In the genomic region with DNA sequence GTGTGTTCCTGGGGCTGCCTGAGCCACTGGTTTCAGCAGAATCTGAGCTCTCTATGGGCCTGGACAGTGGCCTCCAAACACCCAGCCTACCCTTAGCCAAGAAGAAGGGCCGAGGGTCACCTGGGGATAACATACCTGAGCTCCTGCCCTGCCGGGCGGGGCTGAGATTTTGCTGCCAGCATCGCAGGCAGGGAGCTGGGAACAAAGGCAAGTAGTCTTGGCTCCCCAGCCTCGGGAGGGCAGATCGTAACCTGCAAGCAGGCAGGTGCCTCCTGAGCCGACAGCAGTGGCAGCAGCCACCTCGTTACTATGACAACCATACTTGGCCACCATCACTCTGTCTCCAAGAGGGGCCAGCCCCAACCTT, we compare ENCODE assay signal across 7 cellular contexts. TPM values are rescaled to one million over a fixed set of nuclear protein-coding genes. Genes with fewer than 3 reads are reported as not detected.
DNase-seq lines count a peak whose midpoint lies in the region.

No MANE protein-coding gene starts in this region.

- peak overlapping the region; percentile 92 for H3K9ac ChIP-seq in GM23248

- H3K27me3 ChIP-seq in GM23248 (replicated peaks; ENCODE audit: insufficient read depth) = no peaks in the 10 kb centered on the region

- 81 to 84% methylated on average over 5 to 8 of the region's 8 CpGs for WGBS in GM23248 (ENCODE audit: low coverage in 1 of 2, low lambda C conversion rate in 2 of 2, missing lambda C conversion rate in 2 of 2), 2 experiments

- H3K27ac ChIP-seq in GM23248 (peak overlapping the region; percentile 99), epithelial cell of prostate (peak overlapping the region; percentile 89), skin epidermis (peak overlapping the region in 20 of 21 experiments; percentile 78 to 98 (median 93))

- H3K4me3 ChIP-seq in GM23248 (no peak overlapping the region), skin epidermis (no peak overlapping the region)

- peaks cover 49% of the 10 kb centered on the region for H3K4me1 ChIP-seq in GM23248 (ENCODE audit: insufficient read depth)

- no peaks in the 10 kb centered on the region for H3K79me2 ChIP-seq in GM23248 (ENCODE audit: insufficient read depth)

- no peaks in the 10 kb centered on the region for H3K36me3 ChIP-seq in GM23248 (ENCODE audit: low read depth)

- H3K9me3 ChIP-seq in GM23248 (ENCODE audit: low read depth) = no peaks in the 10 kb centered on the region

- H4K20me1 ChIP-seq in GM23248 (ENCODE audit: insufficient read depth) = no peaks in the 10 kb centered on the region

- in situ Hi-C loops in GM23248 (cut with MboI) = no loop called here

- peaks cover 60% of the 10 kb centered on the region for H3F3A ChIP-seq in GM23248 (ENCODE audit: insufficient read depth)

- DNase-seq in GM23248 = no peak
- DNase-seq in NCI-H69 (lab: John Stamatoyannopoulos, UW) = peak; percentile 90
- no peak for DNase-seq in epithelial cell of prostate (ENCODE audit: low read depth, low spot score)
- no peak for DNase-seq in glomerular visceral epithelial cell (ENCODE audit: extremely low spot score)
- DNase-seq in kidney glomerular epithelial cell (lab: John Stamatoyannopoulos, UW) = no peak
- DNase-seq in hippocampal formation (lab: John Stamatoyannopoulos, UW) = no peak

- H2AFZ ChIP-seq in GM23248 = no peak overlapping the region

- H3K9me2 ChIP-seq in GM23248 (ENCODE audit: insufficient read depth) = no peaks in the 10 kb centered on the region

- peak overlapping the region; percentile 64 for H3K4me2 ChIP-seq in GM23248 (ENCODE audit: unreplicated experiment)

RNA-seq across cellular contexts. Expression of gene TOMM20, which starts 54.7 kb away (rescaled TPM):
- 85.0 and 103 TPM in 2 replicates for total RNA-seq in GM23248 (2014; rRNA removed; shearing (Covaris generic))
- 74.9 and 75.7 TPM in 2 replicates for polyA plus RNA-seq in GM23248 (2016; fragmentation: Nextera tagmentation; extraction: Ambion mirVana)
